In the genomic region with DNA sequence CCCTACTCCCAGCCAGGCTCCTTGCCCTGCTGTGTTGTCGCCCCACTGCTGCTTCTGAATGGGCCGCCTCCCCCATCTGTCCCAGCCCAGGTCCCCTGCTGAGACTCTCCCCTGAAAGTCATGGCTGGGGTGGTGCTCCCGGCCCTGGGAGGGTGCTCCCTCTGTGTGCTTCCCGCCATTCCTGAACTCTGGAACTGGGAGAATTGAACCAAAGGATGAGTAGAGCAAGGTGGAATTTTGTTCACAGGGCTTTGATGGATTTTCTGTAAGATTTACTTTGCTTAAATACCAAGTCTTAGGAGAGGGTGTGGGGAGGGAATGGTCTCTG, we compare ENCODE assay signal across 1 cellular context.
TF ChIP-seq lines count a peak whose summit lies in the region.

No MANE protein-coding gene starts in this region.

TF ChIP-seq in HepG2, 621 proteins besides CTCF, POLR2A, EP300 and RAD21:
- TF ChIP-seq ZNF263 (CRISPR knock-in tag; IDR thresholded peaks at IDR 0.05) (peak; percentile 99), ZNF354B (CRISPR knock-in tag; IDR thresholded peaks at IDR 0.05) (no peak), PLRG1 (conservative IDR thresholded peaks at IDR 0.05) (no peak), YY1 (IDR thresholded peaks at IDR 0.05; ENCODE audit: insufficient read depth, insufficient replicate concordance, low read depth, low read length) (peak; percentile 20), PTBP1 (IDR thresholded peaks at IDR 0.05; ENCODE audit: low read depth, low read length, poor library complexity, severe bottlenecking) (no peak)
